ENCODE assay signal across 25 cellular contexts in genomic region chr1:167526659-167527383, GRCh38. TPM values are rescaled to one million over a fixed set of nuclear protein-coding genes. Genes with fewer than 3 reads are reported as not detected.
"Had no signal": no experiment of that assay in that cellular context is flagged by ENCODE, and none has a peak within 500 bp of the region (broad histone marks: within the 10 kb centered on the region; RNA-seq: fewer than 3 reads in every experiment).

No MANE protein-coding gene starts in this region.

- H3K4me1 Mint-ChIP-seq: activated B cell treated with CpG ODN at 0.5 μM for 24 hours; activated CD8-positive, alpha-beta memory T cell treated with anti-CD3 and anti-CD28 coated beads, Interleukin-2, amount 10 ng/mL, durations not matched to agents 7 days and 5 days; naive B cell had no signal

- H3K36me3 ChIP-seq: brain microvascular endothelial cell, ovary, sigmoid colon, stomach, upper lobe of right lung had no signal

- H3K4me1 ChIP-seq: sigmoid colon, testis, upper lobe of right lung had no signal

- H3K27me3 Mint-ChIP-seq: activated CD4-positive, alpha-beta memory T cell treated with anti-CD3 and anti-CD28 coated beads for 36 hours; activated naive CD8-positive, alpha-beta T cell treated with anti-CD3 and anti-CD28 coated beads, Interleukin-2, amount 50 U/mL, for 24 hours had no signal

- H3K36me3 Mint-ChIP-seq: activated CD4-positive, alpha-beta memory T cell treated with anti-CD3 and anti-CD28 coated beads for 36 hours; naive B cell; stimulated activated effector memory CD8-positive, alpha-beta T cell treated with anti-CD3 and anti-CD28 coated beads, Interleukin-12 subunit alpha, Interleukin-12 subunit beta, amount 100 ng/mL, for 72 hours had no signal

- ATAC-seq: activated CD8-positive, alpha-beta memory T cell treated with anti-CD3 and anti-CD28 coated beads, Interleukin-2, amount 10 ng/mL, durations not matched to agents 7 days and 5 days; activated naive CD8-positive, alpha-beta T cell treated with anti-CD3 and anti-CD28 coated beads, Interleukin-2, amount 50 U/mL, for 24 hours; activated T-helper 17 cell treated with anti-CD3 and anti-CD28 coated beads, Interleukin-2, amount 50 U/mL, for 72 hours; left ventricle myocardium superior; stimulated activated effector memory CD8-positive, alpha-beta T cell treated with anti-CD3 and anti-CD28 coated beads, Interleukin-12 subunit alpha, Interleukin-12 subunit beta, amount 100 ng/mL, for 72 hours; upper lobe of right lung had no signal

- H3K27ac Mint-ChIP-seq: activated B cell treated with CpG ODN at 0.5 μM for 24 hours; activated CD4-positive, alpha-beta memory T cell treated with anti-CD3 and anti-CD28 coated beads for 36 hours; activated CD8-positive, alpha-beta memory T cell treated with anti-CD3 and anti-CD28 coated beads, Interleukin-2, amount 10 ng/mL, durations not matched to agents 7 days and 5 days; activated naive CD8-positive, alpha-beta T cell treated with anti-CD3 and anti-CD28 coated beads, Interleukin-2, amount 50 U/mL, for 24 hours; activated T-helper 17 cell treated with anti-CD3 and anti-CD28 coated beads, Interleukin-2, amount 50 U/mL, for 72 hours; naive B cell; stimulated activated effector memory CD8-positive, alpha-beta T cell treated with anti-CD3 and anti-CD28 coated beads, Interleukin-12 subunit alpha, Interleukin-12 subunit beta, amount 100 ng/mL, for 72 hours had no signal

- H3K4me3 Mint-ChIP-seq: activated B cell treated with CpG ODN at 0.5 μM for 24 hours; activated CD4-positive, alpha-beta memory T cell treated with anti-CD3 and anti-CD28 coated beads for 36 hours; activated CD8-positive, alpha-beta memory T cell treated with anti-CD3 and anti-CD28 coated beads, Interleukin-2, amount 10 ng/mL, durations not matched to agents 7 days and 5 days; activated naive CD8-positive, alpha-beta T cell treated with anti-CD3 and anti-CD28 coated beads, Interleukin-2, amount 50 U/mL, for 24 hours; activated T-helper 17 cell treated with anti-CD3 and anti-CD28 coated beads, Interleukin-2, amount 50 U/mL, for 72 hours; naive B cell; neural crest cell; stimulated activated effector memory CD8-positive, alpha-beta T cell treated with anti-CD3 and anti-CD28 coated beads, Interleukin-12 subunit alpha, Interleukin-12 subunit beta, amount 100 ng/mL, for 72 hours had no signal

- H3K9me3 ChIP-seq: ovary, stomach, testis, upper lobe of right lung had no signal

- DNase-seq: activated B cell treated with CpG ODN at 0.5 μM for 24 hours; activated CD4-positive, alpha-beta memory T cell treated with anti-CD3 and anti-CD28 coated beads for 36 hours; activated CD4-positive, alpha-beta T cell treated with anti-CD3 and anti-CD28 coated beads for 4 hours; activated CD8-positive, alpha-beta memory T cell treated with anti-CD3 and anti-CD28 coated beads, Interleukin-2, amount 10 ng/mL, durations not matched to agents 7 days and 5 days; activated naive CD4-positive, alpha-beta T cell treated with Interleukin-2 at 50 U/mL for 16 hours; activated naive CD8-positive, alpha-beta T cell treated with anti-CD3 and anti-CD28 coated beads, Interleukin-2, amount 50 U/mL, for 24 hours; activated T-cell treated with anti-CD3 and anti-CD28 coated beads, Interleukin-2, amount 50 U/mL, for 1 hour; anterior cingulate cortex; brain microvascular endothelial cell; central memory CD4-positive, alpha-beta T cell; dorsolateral prefrontal cortex; foreskin fibroblast; left ventricle myocardium superior; naive B cell; ovary; sigmoid colon; stimulated activated CD4-positive, alpha-beta T cell treated with anti-CD3 and anti-CD28 coated beads, Interleukin-4, amount 100 ng/mL, for 24 hours; stomach; testis; upper lobe of right lung had no signal

- H3K4me3 ChIP-seq: dorsolateral prefrontal cortex, ovary, sigmoid colon, stomach, testis, upper lobe of right lung had no signal

- H3K27me3 ChIP-seq: brain microvascular endothelial cell, dorsolateral prefrontal cortex, ovary, sigmoid colon, stomach, testis, upper lobe of right lung had no signal

- H3K27ac ChIP-seq: brain microvascular endothelial cell, epithelial cell of prostate, ovary, sigmoid colon, testis, upper lobe of right lung had no signal

- H3K9me3 Mint-ChIP-seq: activated CD4-positive, alpha-beta memory T cell treated with anti-CD3 and anti-CD28 coated beads for 36 hours; activated naive CD8-positive, alpha-beta T cell treated with anti-CD3 and anti-CD28 coated beads, Interleukin-2, amount 50 U/mL, for 24 hours; activated T-helper 17 cell treated with anti-CD3 and anti-CD28 coated beads, Interleukin-2, amount 50 U/mL, for 72 hours; stimulated activated effector memory CD8-positive, alpha-beta T cell treated with anti-CD3 and anti-CD28 coated beads, Interleukin-12 subunit alpha, Interleukin-12 subunit beta, amount 100 ng/mL, for 72 hours had no signal

RNA-seq across cellular contexts. Expression of gene CD247, which starts 8.5 kb away (rescaled TPM):
- total RNA-seq: glomerular endothelial cell had no signal
